Comparison of ENCODE assay signal across 1 cellular context in genomic region chr11:75656044-75656726, GRCh38.
TF ChIP-seq lines count a peak whose summit lies in the region.

No MANE protein-coding gene starts in this region.

TF ChIP-seq in H1, 55 proteins besides CTCF, POLR2A, EP300 and RAD21 (continued from another document):
- TF ChIP-seq TBP (IDR thresholded peaks at IDR 0.05; ENCODE audit: low read depth, low read length) (no peak), TEAD4 (IDR thresholded peaks at IDR 0.05; ENCODE audit: low read depth, low read length) (no peak), SP2 (IDR thresholded peaks at IDR 0.05; ENCODE audit: low read length) (no peak), BRCA1 (IDR thresholded peaks at IDR 0.05; ENCODE audit: low read depth, low read length) (no peak), NANOG (IDR thresholded peaks at IDR 0.05; ENCODE audit: insufficient read depth, low read depth, low read length, poor library complexity, severe bottlenecking) (no peak), RXRA (IDR thresholded peaks at IDR 0.05; ENCODE audit: insufficient read depth, low read depth, low read length) (no peak), KDM4A (IDR thresholded peaks at IDR 0.05; ENCODE audit: low read depth, low read length, severe bottlenecking) (no peak), SAP30 (IDR thresholded peaks at IDR 0.05; ENCODE audit: insufficient read depth, insufficient replicate concordance, low read length) (no peak), ZNF274 (IDR thresholded peaks at IDR 0.05; ENCODE audit: borderline replicate concordance, extremely low read depth, low read length) (no peak), NRF1 (IDR thresholded peaks at IDR 0.05; ENCODE audit: low read depth, low read length) (no peak), GABPA (IDR thresholded peaks at IDR 0.05; ENCODE audit: borderline replicate concordance, insufficient read depth, low read length) (no peak), HDAC6 (IDR thresholded peaks at IDR 0.05; ENCODE audit: low read depth, low read length) (no peak), JUND (IDR thresholded peaks at IDR 0.05; ENCODE audit: low read length) (no peak), SUZ12 (IDR thresholded peaks at IDR 0.05; ENCODE audit: low read length) (no peak)
